Comparison of ENCODE assay signal across 8 cellular contexts in genomic region chr3:31425401-31425800, GRCh38.
"Had no signal": no experiment of that assay in that cellular context is flagged by ENCODE, and none has a peak within 500 bp of the region (broad histone marks: within the 10 kb centered on the region; RNA-seq: fewer than 3 reads in every experiment).

No MANE protein-coding gene starts in this region.

- ATAC-seq: GM12878 had no signal

- DNase-seq: GDM1, GF-D8 had no signal

- FAIRE-seq: G401.6, GM12878, GM12891, GM12892, GM18507, GM19239 had no signal

- H3K4me3 ChIP-seq: GM12878 had no signal
